In genomic region chr22:19169002-19169946, GRCh38 we compare ENCODE assay signal across 12 cellular contexts. TPM values are rescaled to one million over a fixed set of nuclear protein-coding genes. Genes with fewer than 3 reads are reported as not detected.
DNase-seq lines count a peak whose midpoint lies in the region; ATAC-seq and TF ChIP-seq lines count a peak whose summit lies in the region.
"Had no signal": no experiment of that assay in that cellular context is flagged by ENCODE, and none has a peak within 500 bp of the region (broad histone marks: within the 10 kb centered on the region; RNA-seq: fewer than 3 reads in every experiment).

No MANE protein-coding gene starts in this region.

- 8 to 9% methylated on average over 46 to 58 of the region's 58 CpGs for WGBS in GM23248 (ENCODE audit: low coverage in 1 of 2, low lambda C conversion rate in 2 of 2, missing lambda C conversion rate in 2 of 2), 2 experiments

- no peak for TF ChIP-seq CTCF in A673 (conservative IDR thresholded peaks at IDR 0.05; ENCODE audit: low read depth, low read length)
- TF ChIP-seq CTCF in brain (conservative IDR thresholded peaks at IDR 0.05): no peak
- TF ChIP-seq CTCF in mesothelial cell of epicardium (IDR thresholded peaks at IDR 0.05; ENCODE audit: unreplicated experiment): no peak

- POLR2A ChIA-PET in A673 (lab: Charles Lee; ENCODE audit: low non-redundant PET): interaction anchor here (0.6 kb wide), 2 partner anchors 20 to 454 kb away, joined by 3 to 4 read pairs; no protein-coding TSS in a partner anchor

- H3K27ac Mint-ChIP-seq in brain (peak overlapping the region in 3 of 5 experiments; percentile 9 to 66 (median 15)), mesothelial cell of epicardium (no peak overlapping the region)

- ATAC-seq in HG03175 (IDR thresholded peaks at IDR 0.05; ENCODE audit: unreplicated experiment) (no peak), GM21526 (IDR thresholded peaks at IDR 0.05; ENCODE audit: low FRiP score, unreplicated experiment) (no peak)

- CTCF ChIA-PET in A673 (lab: Charles Lee): interaction anchor here (0.6 kb wide), 1 partner anchor 24 kb away, joined by 3 read pairs; no protein-coding TSS in a partner anchor

- H3K9me2 ChIP-seq in GM23248 (ENCODE audit: insufficient read depth): no peaks in the 10 kb centered on the region

- peak overlapping the region; percentile 68 for H3K9ac ChIP-seq in GM23248

- no peak overlapping the region for H3K27ac ChIP-seq in A673 (ENCODE audit: low read depth, low read length, poor library complexity, severe bottlenecking)
- H3K27ac ChIP-seq in GM23248: no peak overlapping the region

- in situ Hi-C loops in GM23248 (cut with MboI): no loop called here

- no peaks in the 10 kb centered on the region for H3K36me3 ChIP-seq in A673 (ENCODE audit: insufficient read depth, low read length, poor library complexity, severe bottlenecking)
- H3K36me3 ChIP-seq in GM23248 (ENCODE audit: low read depth): no peaks in the 10 kb centered on the region

- peaks cover 0 to 17% (median 4%) of the 10 kb centered on the region in 5 experiments for H3K9me3 Mint-ChIP-seq in brain
- no peaks in the 10 kb centered on the region for H3K9me3 Mint-ChIP-seq in mesothelial cell of epicardium

- no peaks in the 10 kb centered on the region for H4K20me1 ChIP-seq in GM23248 (ENCODE audit: insufficient read depth)

- H3K4me3 Mint-ChIP-seq in brain: peak overlapping the region; percentile 53 to 96 (median 74)
- peak overlapping the region; percentile 49 for H3K4me3 Mint-ChIP-seq in mesothelial cell of epicardium

- intact Hi-C loops in A673 (cut with micrococcal nuclease; ENCODE audit: unreplicated experiment): no loop called here

- peaks cover 75% of the 10 kb centered on the region for H3K27me3 Mint-ChIP-seq in brain
- H3K27me3 Mint-ChIP-seq in mesothelial cell of epicardium (ENCODE audit: low read depth): peaks cover 60% of the 10 kb centered on the region

- peak overlapping the region; percentile 79 for H3K4me2 ChIP-seq in GM23248 (ENCODE audit: unreplicated experiment)

- no TSS peak for BruUV-seq in A673 (replicated peaks; lab: Mats Ljungman, UMichigan)

- peaks cover 17% of the 10 kb centered on the region for H3K4me1 ChIP-seq in A673 (ENCODE audit: insufficient read depth, low read length, poor library complexity, severe bottlenecking)
- peaks cover 11% of the 10 kb centered on the region; the same call in 1 of the 2 replicates for H3K4me1 ChIP-seq in GM23248 (ENCODE audit: insufficient read depth)

- peaks cover 26% of the 10 kb centered on the region for H3K79me2 ChIP-seq in GM23248 (ENCODE audit: insufficient read depth)

- H3K36me3 Mint-ChIP-seq in brain (no peaks in the 10 kb centered on the region), mesothelial cell of epicardium (no peaks in the 10 kb centered on the region)

- H3K9me3 ChIP-seq in A673 (ENCODE audit: low read depth, low read length, poor library complexity, severe bottlenecking): no peaks in the 10 kb centered on the region
- H3K9me3 ChIP-seq in GM23248 (ENCODE audit: low read depth): no peaks in the 10 kb centered on the region

- DNase-seq in A673 (ENCODE audit: low spot score) (no peak), GM23248 (peak; percentile 41), mesothelial cell of epicardium (ENCODE audit: low spot score in 2 of 2, unreplicated experiment in 2 of 2) (peak in 1 of 2 experiments; percentile 12), UCSD-AML1 (lab: John Stamatoyannopoulos, UW; ENCODE audit: unreplicated experiment) (no peak)
- DNase-seq in activated CD4-positive, alpha-beta T cell treated with anti-CD3 and anti-CD28 coated beads for 48 hours: no peak
- DNase-seq: EL, Kasumi-1, nucleus accumbens had no signal

- H3K27me3 ChIP-seq in A673 (replicated peaks; ENCODE audit: insufficient read depth, low read depth, low read length, poor library complexity) (peaks cover 34% of the 10 kb centered on the region), GM23248 (replicated peaks; ENCODE audit: insufficient read depth) (peaks cover 26% of the 10 kb centered on the region)

- H3K4me1 Mint-ChIP-seq in brain: peaks cover 38% of the 10 kb centered on the region
- peaks cover 31% of the 10 kb centered on the region for H3K4me1 Mint-ChIP-seq in mesothelial cell of epicardium

- peak overlapping the region; percentile 93 for H2AFZ ChIP-seq in GM23248

- H3K4me3 ChIP-seq in A673 (ENCODE audit: low read depth, low read length, poor library complexity, severe bottlenecking): peak overlapping the region; percentile 34
- peak overlapping the region; percentile 66 for H3K4me3 ChIP-seq in GM23248

- no peaks in the 10 kb centered on the region for H3F3A ChIP-seq in GM23248 (ENCODE audit: insufficient read depth)

RNA-seq across cellular contexts. Expression of gene SLC25A1, which starts 9.3 kb away (rescaled TPM):
- total RNA-seq in A673 (2021): 91.0 and 115 TPM in 2 replicates
- total RNA-seq in GM23248 (2014; rRNA removed; shearing (Covaris generic)): 89.9 and 99.5 TPM in 2 replicates
- 113 and 115 TPM in 2 replicates for polyA plus RNA-seq in GM23248 (2016; fragmentation: Nextera tagmentation; extraction: Ambion mirVana)
- 64.3 TPM for polyA plus RNA-seq in brain (ENCODE audit: insufficient read depth, low read depth, low replicate concordance)
- total RNA-seq in mesothelial cell of epicardium: 73.6 to 76.3 TPM (median 74.0 TPM) in 3 replicates

RNA-seq across cellular contexts. Expression of gene GSC2, which starts 19.2 kb away (rescaled TPM):
- total RNA-seq in A673 (2021) (not detected in 2 replicates), mesothelial cell of epicardium (not detected in 3 replicates)
- total RNA-seq in GM23248 (2014; rRNA removed; shearing (Covaris generic)): not detected in 2 replicates
- polyA plus RNA-seq in GM23248 (2016; fragmentation: Nextera tagmentation; extraction: Ambion mirVana) (not detected in 2 replicates), brain (ENCODE audit: insufficient read depth, low read depth, low replicate concordance) (not detected)
- total RNA-seq: urinary bladder had no signal
- polyA plus RNA-seq: urinary bladder had no signal

RNA-seq across cellular contexts. Expression of gene ESS2, which starts 24.8 kb away (rescaled TPM):
- total RNA-seq in A673 (2021): 21.1 and 21.4 TPM in 2 replicates
- total RNA-seq in GM23248 (2014; rRNA removed; shearing (Covaris generic)): 18.6 and 23.0 TPM in 2 replicates
- polyA plus RNA-seq in GM23248 (2016; fragmentation: Nextera tagmentation; extraction: Ambion mirVana): 12.3 and 12.6 TPM in 2 replicates
- 30.4 TPM for polyA plus RNA-seq in brain (ENCODE audit: insufficient read depth, low read depth, low replicate concordance)
- total RNA-seq in mesothelial cell of epicardium: 17.3 to 18.5 TPM (median 18.1 TPM) in 3 replicates

RNA-seq across cellular contexts. Expression of gene TSSK2, which starts 38.2 kb away (rescaled TPM):
- total RNA-seq in A673 (2021) (not detected in 2 replicates), mesothelial cell of epicardium (not detected in 3 replicates)
- total RNA-seq in GM23248 (2014; rRNA removed; shearing (Covaris generic)): not detected in 2 replicates
- polyA plus RNA-seq in GM23248 (2016; fragmentation: Nextera tagmentation; extraction: Ambion mirVana) (not detected in 2 replicates), brain (ENCODE audit: insufficient read depth, low read depth, low replicate concordance) (not detected)
- total RNA-seq: urinary bladder had no signal

RNA-seq across cellular contexts. Expression of gene DGCR2, which starts 47.1 kb away (rescaled TPM):
- total RNA-seq in A673 (2021): 41.1 and 47.3 TPM in 2 replicates
- total RNA-seq in GM23248 (2014; rRNA removed; shearing (Covaris generic)): 42.7 and 43.6 TPM in 2 replicates
- polyA plus RNA-seq in GM23248 (2016; fragmentation: Nextera tagmentation; extraction: Ambion mirVana): 25.6 and 27.1 TPM in 2 replicates
- 67.4 TPM for polyA plus RNA-seq in brain (ENCODE audit: insufficient read depth, low read depth, low replicate concordance)
- total RNA-seq in mesothelial cell of epicardium: 77.3 to 78.9 TPM (median 78.3 TPM) in 3 replicates
